1 cellular context compared by ENCODE assay signal in genomic region chr7:32091608-32092210, GRCh38.
TF ChIP-seq lines count a peak whose summit lies in the region.

No MANE protein-coding gene starts in this region.

TF ChIP-seq in IMR-90, 13 proteins besides CTCF, POLR2A, EP300 and RAD21:
- TF ChIP-seq CEBPB (IDR thresholded peaks at IDR 0.05; ENCODE audit: low read depth, low read length) (no peak), MAZ (IDR thresholded peaks at IDR 0.05; ENCODE audit: borderline replicate concordance, low read depth, low read length) (no peak), NFE2L2 (IDR thresholded peaks at IDR 0.05; ENCODE audit: low read depth, low read length) (no peak), RFX5 (IDR thresholded peaks at IDR 0.05; ENCODE audit: low read depth, low read length) (no peak), USF2 (IDR thresholded peaks at IDR 0.05; ENCODE audit: low read depth, low read length) (no peak), FOS (IDR thresholded peaks at IDR 0.05; ENCODE audit: low read depth, low read length) (no peak), CHD1 (IDR thresholded peaks at IDR 0.05; ENCODE audit: low read depth, low read length) (no peak), ELK1 (IDR thresholded peaks at IDR 0.05; ENCODE audit: borderline replicate concordance, low read depth, low read length) (no peak), BHLHE40 (IDR thresholded peaks at IDR 0.05; ENCODE audit: low read depth, low read length) (no peak)
